ENCODE assay signal across 8 cellular contexts in the genomic region with DNA sequence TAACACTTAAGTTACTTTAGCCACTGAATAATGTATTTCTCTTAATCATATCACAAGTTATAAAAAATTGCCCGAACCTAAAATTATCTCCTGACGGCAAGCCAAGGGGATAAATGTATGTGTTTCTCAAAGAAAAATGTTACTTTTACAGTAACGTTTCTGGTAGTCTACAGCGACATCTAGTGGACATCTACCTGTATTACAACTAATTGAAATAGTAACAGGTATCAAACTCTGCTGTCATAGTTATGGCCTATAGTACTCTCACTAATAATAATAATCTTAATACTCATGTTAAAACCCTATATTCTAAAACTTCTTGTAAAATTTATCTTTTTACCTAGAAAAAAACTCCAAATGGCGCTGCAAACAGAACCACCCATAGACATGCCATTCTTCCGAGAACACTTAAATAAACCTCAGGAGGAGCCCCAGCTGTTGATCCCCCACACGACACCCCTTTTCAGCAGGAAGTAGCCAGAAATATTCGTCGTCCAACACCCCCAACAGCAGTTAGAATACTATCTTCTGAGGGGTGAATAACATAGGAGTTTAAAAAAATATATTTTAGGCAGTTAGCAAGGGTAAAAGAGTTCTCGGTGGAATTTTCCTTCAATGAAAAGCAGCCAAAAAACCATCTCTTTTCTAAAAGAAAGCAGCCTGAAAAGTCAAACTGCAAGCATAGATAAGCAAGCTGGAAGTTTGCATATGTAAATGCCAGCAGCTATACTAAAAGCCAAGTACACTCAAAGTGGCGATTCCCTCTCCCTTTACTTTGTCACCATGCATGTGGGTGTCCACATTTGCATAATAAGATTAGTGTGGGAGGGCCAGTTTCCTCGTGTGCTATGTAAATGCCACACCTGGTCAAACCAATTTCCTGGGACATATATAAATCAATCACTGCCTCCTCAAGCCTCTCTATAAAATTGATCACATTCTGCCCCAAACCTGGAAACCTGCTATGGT. TPM values are rescaled to one million over a fixed set of nuclear protein-coding genes. Genes with fewer than 3 reads are reported as not detected.
DNase-seq lines count a peak whose midpoint lies in the region; ATAC-seq, FAIRE-seq and TF ChIP-seq lines count a peak whose summit lies in the region.

No MANE protein-coding gene starts in this region.

- peak; percentile 65 for TF ChIP-seq CTCF in BE2C (IDR thresholded peaks at IDR 0.05; ENCODE audit: low read depth, low read length)
- peak; percentile 45 for TF ChIP-seq CTCF in RWPE2 (IDR thresholded peaks at IDR 0.05; ENCODE audit: poor library complexity, severe bottlenecking)

- ATAC-seq in RWPE2 (ENCODE audit: low read depth) = no peak

- H3K4me3 Mint-ChIP-seq in immature natural killer cell = no peak overlapping the region

- no peak for DNase-seq in BE2C
- peak; percentile 13 for DNase-seq in GM19238 (ENCODE audit: insufficient read length, low spot score)
- DNase-seq in RWPE2 (ENCODE audit: low spot score) = no peak
- DNase-seq in immature natural killer cell = peak in 2 of 3 donors; percentile 13 to 34
- no peak for DNase-seq in GM19239 (ENCODE audit: insufficient read length, low spot score)
- DNase-seq in GM12892 (ENCODE audit: insufficient read length) = no peak
- no peak for DNase-seq in cortex of kidney (lab: John Stamatoyannopoulos, UW)
- no peak for DNase-seq in activated gamma-delta T cell treated with Interleukin-2 at 50 U/mL for 16 hours

- H3K36me3 ChIP-seq in BE2C (no peaks in the 10 kb centered on the region), RWPE2 (ENCODE audit: low read depth) (no peaks in the 10 kb centered on the region)

- H3K4me3 ChIP-seq in BE2C (ENCODE audit: low read depth, low read length) = no peak overlapping the region
- H3K4me3 ChIP-seq in RWPE2 (ENCODE audit: severe bottlenecking) = no peak overlapping the region

- no peaks in the 10 kb centered on the region for H3K36me3 Mint-ChIP-seq in immature natural killer cell

- no peaks in the 10 kb centered on the region for H3K4me1 Mint-ChIP-seq in immature natural killer cell

- no peak overlapping the region for H3K27ac ChIP-seq in RWPE2 (ENCODE audit: poor library complexity, severe bottlenecking)

- H3K27me3 Mint-ChIP-seq in immature natural killer cell (ENCODE audit: low read depth in 3 of 3) = peaks cover 0 to 3% (median 2%) of the 10 kb centered on the region in 3 donors

- H3K27me3 ChIP-seq in BE2C (no peaks in the 10 kb centered on the region), RWPE2 (ENCODE audit: insufficient read depth, poor library complexity, severe bottlenecking) (no peaks in the 10 kb centered on the region)

- H3K4me1 ChIP-seq in BE2C (no peaks in the 10 kb centered on the region), RWPE2 (ENCODE audit: insufficient read depth, poor library complexity, severe bottlenecking) (no peaks in the 10 kb centered on the region)

- no peak for TF ChIP-seq POLR2A in GM12892 (IDR thresholded peaks at IDR 0.05; ENCODE audit: low read depth, low read length)

- H3K9me3 ChIP-seq in BE2C = no peaks in the 10 kb centered on the region
- H3K9me3 ChIP-seq in RWPE2 (ENCODE audit: severe bottlenecking) = no peaks in the 10 kb centered on the region

- no peak for FAIRE-seq in GM19239 (lab: Jason Lieb, UNC)
- no peak for FAIRE-seq in GM12892 (lab: Jason Lieb, UNC)

- H3K27ac Mint-ChIP-seq in immature natural killer cell = no peak overlapping the region

- peaks cover 0 to 4% (median under 1%) of the 10 kb centered on the region in 6 donors for H3K9me3 Mint-ChIP-seq in immature natural killer cell

RNA-seq across cellular contexts. Expression of gene ZNF107, which starts 40.5 kb away (rescaled TPM):
- polyA plus RNA-seq in BE2C (2012; ENCODE audit: insufficient read depth, insufficient read length, low read depth) = 2.2 TPM
- polyA plus RNA-seq in immature natural killer cell = 1 to 10 TPM; 2.8 to 5.6 (median 3.5) TPM
- 8.3 TPM for polyA plus RNA-seq in GM12892 (2012; ENCODE audit: missing spikeins)

Comparison
In these comparisons a context has a peak if more than half of its experiments do, and no peak if none do; other contexts are left out.
1. DNase-seq: peak in GM19238 (single experiment) and immature natural killer cell (2 of 3); none in BE2C (single experiment), RWPE2 (single experiment), GM19239 (single experiment), GM12892 (single experiment), cortex of kidney (single experiment) and activated gamma-delta T cell treated with Interleukin-2 at 50 U/mL for 16 hours (single experiment).